ENCODE assay signal across 12 cellular contexts in the genomic region with DNA sequence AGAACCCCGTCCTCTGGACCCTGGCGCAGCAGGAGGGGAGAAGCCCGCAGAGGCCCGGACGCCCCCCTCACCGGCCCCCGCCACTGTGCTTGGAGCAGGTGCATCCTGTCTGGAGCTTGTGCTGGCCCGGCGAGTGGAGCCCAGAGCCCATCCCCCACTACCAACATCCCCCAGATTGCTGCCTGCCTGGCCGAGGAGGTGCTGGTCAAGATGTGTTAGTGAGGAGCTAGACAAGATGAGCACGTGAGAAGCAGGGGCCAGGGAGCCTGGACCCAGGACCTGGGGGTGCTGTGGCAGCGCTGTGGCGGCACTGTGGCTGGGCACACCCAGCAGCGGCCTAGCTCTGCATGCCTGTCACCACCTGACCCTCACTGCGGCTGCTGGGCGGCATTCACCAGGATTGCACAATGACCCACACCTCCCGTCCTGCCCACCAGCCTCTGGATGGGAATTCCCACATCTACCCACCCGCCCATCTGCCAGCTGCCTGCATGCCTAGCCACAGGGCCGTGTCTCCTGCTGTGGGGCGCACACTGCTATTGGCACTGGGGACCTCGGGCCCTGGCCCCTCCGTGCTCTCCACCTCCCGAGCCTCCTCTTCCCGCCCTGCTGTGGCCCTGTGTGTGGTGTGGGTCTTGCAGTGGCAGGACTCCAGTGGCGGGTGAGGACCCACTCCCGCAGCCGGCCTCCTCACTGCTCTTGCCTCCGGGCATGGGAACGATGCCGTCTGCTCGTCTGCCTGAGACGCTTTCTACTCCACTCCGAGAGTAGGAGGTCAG. TPM values are rescaled to one million over a fixed set of nuclear protein-coding genes. Genes with fewer than 3 reads are reported as not detected.
A peak's percentile ranks its signal among the peaks of the same experiment; 100 is the strongest.
DNase-seq lines count a peak whose midpoint lies in the region; ATAC-seq, FAIRE-seq and TF ChIP-seq lines count a peak whose summit lies in the region.
"Had no signal": no experiment of that assay in that cellular context is flagged by ENCODE, and none has a peak within 500 bp of the region (broad histone marks: within the 10 kb centered on the region; RNA-seq: fewer than 3 reads in every experiment).

No MANE protein-coding gene starts in this region.

- no peak overlapping the region for H2BK5ac ChIP-seq in IMR-90 (ENCODE audit: low read depth, low read length, poor library complexity, severe bottlenecking)

- BruUV-seq in IMR-90 (replicated peaks; lab: Mats Ljungman, UMichigan) (no TSS peak), endothelial cell of umbilical vein (replicated peaks; lab: Mats Ljungman, UMichigan) (no TSS peak)

- TF ChIP-seq CTCF in IMR-90 (conservative IDR thresholded peaks at IDR 0.05; ENCODE audit: low read depth, low read length) (no peak), endothelial cell of umbilical vein (IDR thresholded peaks at IDR 0.05; ENCODE audit: extremely low read depth in 1 of 2, insufficient read depth in 1 of 2, low read depth in 1 of 2, low read length in 2 of 2) (no peak), osteoblast (IDR thresholded peaks at IDR 0.05; ENCODE audit: extremely low read depth, low read depth, low read length) (no peak)

- H3K56ac ChIP-seq in IMR-90 (ENCODE audit: extremely low read depth, insufficient read depth, low read length) = no peak overlapping the region

- no peak overlapping the region for H3K27ac ChIP-seq in IMR-90 (ENCODE audit: insufficient read depth, low read length)
- no peak overlapping the region for H3K27ac ChIP-seq in endothelial cell of umbilical vein (ENCODE audit: insufficient read depth, low read depth, low read length)
- H3K27ac ChIP-seq in osteoblast (ENCODE audit: low read depth, low read length) = no peak overlapping the region

- H3K27me3 ChIP-seq in IMR-90 (ENCODE audit: control insufficient read depth, insufficient read depth, low read length) = no peaks in the 10 kb centered on the region
- no peaks in the 10 kb centered on the region for H3K27me3 ChIP-seq in endothelial cell of umbilical vein (ENCODE audit: control insufficient read depth in 2 of 2, insufficient read depth in 2 of 2, low read length in 2 of 2)
- H3K27me3 ChIP-seq in osteoblast (ENCODE audit: insufficient read depth, low read length) = no peaks in the 10 kb centered on the region

- no peak overlapping the region for H4K5ac ChIP-seq in IMR-90 (ENCODE audit: low read depth, low read length)

- H4K20me1 ChIP-seq in IMR-90 (ENCODE audit: insufficient read depth, low read length) (peaks cover 55% of the 10 kb centered on the region), endothelial cell of umbilical vein (replicated peaks; ENCODE audit: control insufficient read depth, extremely low read depth, insufficient read depth, low read length) (no peaks in the 10 kb centered on the region), osteoblast (ENCODE audit: insufficient read depth, low read length) (peaks cover 11% of the 10 kb centered on the region)

- no peak for TF ChIP-seq POLR2A in IMR-90 (IDR thresholded peaks at IDR 0.05; ENCODE audit: low read depth, low read length)
- TF ChIP-seq POLR2A in endothelial cell of umbilical vein (IDR thresholded peaks at IDR 0.05; ENCODE audit: low read depth, low read length) = no peak

- in situ Hi-C loops in IMR-90 (cut with MboI; ENCODE audit: low sequenced_read_pairs) = no loop called here

- dilution Hi-C loops in IMR-90 (cut with HindIII; ENCODE audit: low sequenced_read_pairs, unreplicated experiment) = no loop called here
- dilution Hi-C loops in endothelial cell of umbilical vein (cut with MboI; ENCODE audit: extremely low pct_ligation_motif_present, low sequenced_read_pairs) = no loop called here

- 80% methylated on average over 2 of the region's 33 CpGs; no CpG with 5 or more reads in 1 of the 2 experiments for WGBS in IMR-90 (ENCODE audit: extremely low coverage in 2 of 2, insufficient read length in 1 of 2), 2 experiments

- POLR2A ChIA-PET in IMR-90 (lab: Charles Lee; ENCODE audit: unreplicated experiment) (no interaction called here), endothelial cell of umbilical vein (lab: Charles Lee) (no interaction called here)

- CTCF ChIA-PET in IMR-90 (lab: Yijun Ruan, JAX) (no interaction called here), endothelial cell of umbilical vein (lab: Charles Lee) (interaction anchor here (0.7 to 3.9 kb wide), 6 partner anchors 8 to 67 kb away, joined by 3 to 21 read pairs (median 4); partner anchors contain the start of gene GPR146)

- H3K79me1 ChIP-seq in IMR-90 (ENCODE audit: low read depth in 1 of 2, low read length in 2 of 2) = peaks cover 0 to 12% of the 10 kb centered on the region in 2 experiments; a peak in 1 of 4 replicates

- H4K8ac ChIP-seq in IMR-90 (ENCODE audit: low read depth in 2 of 2, low read length in 2 of 2) = no peak overlapping the region

- no peak overlapping the region for H4K91ac ChIP-seq in IMR-90 (ENCODE audit: insufficient read depth, low read depth, low read length)

- no peak overlapping the region for H2AFZ ChIP-seq in IMR-90 (replicated peaks; ENCODE audit: low read length, poor library complexity)
- H2AFZ ChIP-seq in endothelial cell of umbilical vein (ENCODE audit: low read depth, low read length) = no peak overlapping the region
- no peak overlapping the region for H2AFZ ChIP-seq in osteoblast (ENCODE audit: low read length)

- no peak for FAIRE-seq in endothelial cell of umbilical vein (lab: Jason Lieb, UNC)

- no peak overlapping the region for H2BK120ac ChIP-seq in IMR-90 (ENCODE audit: low read depth, low read length)

- H3K79me2 ChIP-seq in endothelial cell of umbilical vein (ENCODE audit: control insufficient read depth, insufficient read depth, low read length) (no peaks in the 10 kb centered on the region), osteoblast (ENCODE audit: insufficient read depth, low read length) (no peaks in the 10 kb centered on the region)

- ATAC-seq in IMR-90 (ENCODE audit: low read depth) (no peak), GM21390 (IDR thresholded peaks at IDR 0.05; ENCODE audit: unreplicated experiment) (no peak), GM19328 (IDR thresholded peaks at IDR 0.05; ENCODE audit: unreplicated experiment) (no peak)
- ATAC-seq: HCT116 had no signal

- H3K23ac ChIP-seq in IMR-90 (ENCODE audit: low read depth, low read length) = no peak overlapping the region

- intact Hi-C loops in IMR-90 (cut with micrococcal nuclease) (no loop called here), endothelial cell of umbilical vein (cut with micrococcal nuclease) (no loop called here)

- no peak overlapping the region for H3K4me3 ChIP-seq in IMR-90 (ENCODE audit: insufficient read depth, low read depth, low read length)
- H3K4me3 ChIP-seq in endothelial cell of umbilical vein (replicated peaks in 1 of 3; ENCODE audit: insufficient read depth in 1 of 3, low read depth in 1 of 3, low read length in 3 of 3) = peak overlapping the region in 1 of 3 experiments; percentile 48
- H3K4me3 ChIP-seq in osteoblast (ENCODE audit: insufficient read depth, low read length) = no peak overlapping the region

- H3K4me2 ChIP-seq in IMR-90 (ENCODE audit: low read depth, low read length) (no peak overlapping the region), endothelial cell of umbilical vein (ENCODE audit: insufficient read depth, low read length) (no peak overlapping the region), osteoblast (ENCODE audit: insufficient read depth, low read length) (no peak overlapping the region)

- H2AK5ac ChIP-seq in IMR-90 (ENCODE audit: low read depth, low read length) = no peak overlapping the region

- H3K9me1 ChIP-seq in IMR-90 (ENCODE audit: insufficient read depth, low read length) = peaks cover 4% of the 10 kb centered on the region; the same call in 1 of the 2 replicates
- H3K9me1 ChIP-seq in endothelial cell of umbilical vein (replicated peaks; ENCODE audit: control insufficient read depth, extremely low read depth, insufficient read depth, low read length) = no peaks in the 10 kb centered on the region

- no peak overlapping the region for H2BK15ac ChIP-seq in IMR-90 (ENCODE audit: low read depth, low read length)

- H3K9me3 ChIP-seq in IMR-90 (ENCODE audit: control insufficient read depth, insufficient read depth, low read length) (no peaks in the 10 kb centered on the region), endothelial cell of umbilical vein (replicated peaks; ENCODE audit: control insufficient read depth, insufficient read depth, low read length) (no peaks in the 10 kb centered on the region), osteoblast (ENCODE audit: low read depth, low read length) (no peaks in the 10 kb centered on the region)

- no peak overlapping the region for H3K4ac ChIP-seq in IMR-90 (ENCODE audit: low read depth, low read length)

- H3K9ac ChIP-seq in IMR-90 (ENCODE audit: low read depth, low read length) = no peak overlapping the region
- no peak overlapping the region for H3K9ac ChIP-seq in endothelial cell of umbilical vein (replicated peaks; ENCODE audit: extremely low read depth, insufficient read depth, low read length)

- H3K36me3 ChIP-seq in IMR-90 (ENCODE audit: control insufficient read depth, insufficient read depth, low read length) (peaks cover 3% of the 10 kb centered on the region; the same call in 1 of the 2 replicates), endothelial cell of umbilical vein (ENCODE audit: control insufficient read depth in 2 of 2, extremely low read depth in 1 of 2, insufficient read depth in 2 of 2, low read length in 2 of 2) (peaks cover 0 to 10% of the 10 kb centered on the region in 2 experiments), osteoblast (ENCODE audit: insufficient read depth, low read length) (no peaks in the 10 kb centered on the region)

- TF ChIP-seq RAD21 in IMR-90 (IDR thresholded peaks at IDR 0.05; ENCODE audit: low read length) = no peak

- DNase-seq in CD1c-positive myeloid dendritic cell (ENCODE audit: extremely low spot score) = peak; percentile 51
- DNase-seq in IMR-90 = no peak
- DNase-seq in endothelial cell of umbilical vein (ENCODE audit: low read depth, low spot score) = peak; percentile 89
- DNase-seq in osteoblast (ENCODE audit: insufficient read length, low spot score, missing footprints) = peak; percentile 89
- no peak for DNase-seq in NK-92 treated with Interleukin-12 subunit alpha and Interleukin-12 subunit beta, amount 100 ng/mL, for 24 hours (lab: John Stamatoyannopoulos, UW)
- DNase-seq in activated CD4-positive, CD25-positive, alpha-beta regulatory T cell (lab: John Stamatoyannopoulos, UW) = no peak
- DNase-seq: activated CD8-positive, alpha-beta memory T cell treated with anti-CD3 and anti-CD28 coated beads for 24 hours; DMS79 had no signal

- H3K18ac ChIP-seq in IMR-90 (ENCODE audit: low read depth, low read length) = no peak overlapping the region

- no peak overlapping the region for H2BK20ac ChIP-seq in IMR-90 (ENCODE audit: low read depth, low read length)

- no peak overlapping the region for H2AK9ac ChIP-seq in IMR-90 (replicated peaks; ENCODE audit: low read depth, low read length, poor library complexity)

- no peak overlapping the region for H3K14ac ChIP-seq in IMR-90 (replicated peaks; ENCODE audit: low read depth, low read length)

- peaks cover 8% of the 10 kb centered on the region; the same call in 1 of the 2 replicates for H3K4me1 ChIP-seq in IMR-90 (ENCODE audit: control insufficient read depth, insufficient read depth, low read length)
- peaks cover 53% of the 10 kb centered on the region for H3K4me1 ChIP-seq in endothelial cell of umbilical vein (ENCODE audit: control insufficient read depth, extremely low read depth, insufficient read depth, low read length)
- H3K4me1 ChIP-seq in osteoblast (ENCODE audit: insufficient read depth, low read length) = peaks cover 5% of the 10 kb centered on the region

RNA-seq across cellular contexts. Expression of gene GPR146, which starts 11.8 kb away (rescaled TPM):
- total RNA-seq in IMR-90 (2012; rRNA removed) (0.83 and 2.2 TPM in 2 replicates), endothelial cell of umbilical vein (11.7 and 18.5 TPM in 2 replicates), osteoblast (3.5 and 5.1 TPM in 2 replicates)
- polyA plus RNA-seq in IMR-90 (2012; rRNA removed) (2.5 and 3.4 TPM in 2 replicates), endothelial cell of umbilical vein (44.8 and 76.6 TPM in 2 replicates)
- polyA plus RNA-seq in IMR-90 (2012; cell fraction: cytosol; rRNA removed) = 1.9 and 8.1 TPM in 2 replicates
- 4.5 and 7.4 TPM in 2 replicates for polyA plus RNA-seq in IMR-90 (2012; cell fraction: nucleus; rRNA removed; ENCODE audit: low replicate concordance)
- polyA plus RNA-seq in endothelial cell of umbilical vein (2011; cell fraction: cytosol; rRNA removed) = 22.7 and 26.9 TPM in 2 replicates
- polyA plus RNA-seq in endothelial cell of umbilical vein (2011; cell fraction: nucleus; rRNA removed) = 11.8 and 16.1 TPM in 2 replicates
- 1.8 and 2.0 TPM in 2 replicates for polyA plus RNA-seq in endothelial cell of umbilical vein (2012)
- 26.1 and 33.9 TPM in 2 replicates for polyA minus RNA-seq in endothelial cell of umbilical vein
- polyA minus RNA-seq in endothelial cell of umbilical vein (2011; cell fraction: cytosol; rRNA and poly(A)+ RNA removed) = not detected
- 12.3 and 18.3 TPM in 2 replicates for polyA minus RNA-seq in endothelial cell of umbilical vein (2011; cell fraction: nucleus; rRNA and poly(A)+ RNA removed)
- total RNA-seq: fibroblast of villous mesenchyme had no signal

RNA-seq across cellular contexts. Expression of gene GPER1, which starts 31.7 kb away (rescaled TPM):
- total RNA-seq in IMR-90 (2012; rRNA removed) (2.0 and 2.2 TPM in 2 replicates), endothelial cell of umbilical vein (0.25 and 0.77 TPM in 2 replicates), osteoblast (10.3 and 10.5 TPM in 2 replicates)
- polyA plus RNA-seq in IMR-90 (2012; rRNA removed) (5.8 and 6.3 TPM in 2 replicates), endothelial cell of umbilical vein (2.3 and 3.1 TPM in 2 replicates)
- polyA plus RNA-seq in IMR-90 (2012; cell fraction: cytosol; rRNA removed) = 3.5 and 8.8 TPM in 2 replicates
- 10.8 and 20.8 TPM in 2 replicates for polyA plus RNA-seq in IMR-90 (2012; cell fraction: nucleus; rRNA removed; ENCODE audit: low replicate concordance)
- polyA plus RNA-seq in endothelial cell of umbilical vein (2011; cell fraction: cytosol; rRNA removed) = 0.89 and 1.2 TPM in 2 replicates
- 1.8 and 2.6 TPM in 2 replicates for polyA plus RNA-seq in endothelial cell of umbilical vein (2011; cell fraction: nucleus; rRNA removed)
- polyA plus RNA-seq in endothelial cell of umbilical vein (2012) = 0.74 and 1.2 TPM in 2 replicates
- polyA minus RNA-seq in endothelial cell of umbilical vein = 1.00 and 1.6 TPM in 2 replicates
- 4.1 TPM for polyA minus RNA-seq in endothelial cell of umbilical vein (2011; cell fraction: cytosol; rRNA and poly(A)+ RNA removed)
- polyA minus RNA-seq in endothelial cell of umbilical vein (2011; cell fraction: nucleus; rRNA and poly(A)+ RNA removed) = 0.34 and 0.48 TPM in 2 replicates

Comparison
In these comparisons a context has a peak if more than half of its experiments do, and no peak if none do; other contexts are left out.
1. DNase-seq: peak in CD1c-positive myeloid dendritic cell (single experiment), endothelial cell of umbilical vein (single experiment) and osteoblast (single experiment); none in IMR-90 (single experiment), NK-92 treated with Interleukin-12 subunit alpha and Interleukin-12 subunit beta, amount 100 ng/mL, for 24 hours (single experiment) and activated CD4-positive, CD25-positive, alpha-beta regulatory T cell (0 of 4).